24 cellular contexts compared by ENCODE assay signal in the genomic region with DNA sequence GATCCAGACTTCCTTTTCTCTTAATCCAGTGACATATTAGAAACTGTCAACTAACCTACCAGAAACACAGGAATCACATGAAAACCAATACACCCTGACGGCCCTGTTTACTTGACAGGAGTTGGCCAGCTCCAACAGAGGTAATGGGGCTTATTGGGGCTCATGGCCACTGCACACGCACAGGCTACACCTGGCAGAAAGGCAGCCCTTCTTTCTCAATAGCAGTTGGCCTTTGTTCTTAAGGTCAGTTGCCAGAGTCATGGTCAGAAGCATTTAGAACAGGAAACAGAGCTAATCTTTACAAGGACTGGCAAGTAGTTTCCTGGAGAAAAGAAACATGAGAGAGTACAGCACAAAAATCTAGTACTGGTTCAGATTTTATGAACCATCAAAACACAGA.
DNase-seq lines count a peak whose midpoint lies in the region; ATAC-seq, FAIRE-seq and TF ChIP-seq lines count a peak whose summit lies in the region.
"Had no signal": no experiment of that assay in that cellular context is flagged by ENCODE, and none has a peak within 500 bp of the region (broad histone marks: within the 10 kb centered on the region; RNA-seq: fewer than 3 reads in every experiment).

No MANE protein-coding gene starts in this region.

- H3K9me3 ChIP-seq in adrenal gland (replicated peaks in 1 of 3) (no peaks in the 10 kb centered on the region), kidney (ENCODE audit: control insufficient read depth in 1 of 2, low read length in 2 of 2) (no peaks in the 10 kb centered on the region)

- ATAC-seq in HG03196 (IDR thresholded peaks at IDR 0.05; ENCODE audit: unreplicated experiment), result no peak
- no peak for ATAC-seq in GM21423 (IDR thresholded peaks at IDR 0.05; ENCODE audit: unreplicated experiment)
- ATAC-seq: naive thymus-derived CD8-positive, alpha-beta T cell; SK-N-SH treated with all-trans-retinoic acid at 6 μM for 48 hours had no signal

- H3K4me1 Mint-ChIP-seq in nephron progenitor cell, result peaks cover 39% of the 10 kb centered on the region
- H3K4me1 Mint-ChIP-seq: activated naive CD4-positive, alpha-beta T cell treated with anti-CD3 and anti-CD28 coated beads, Interleukin-2, amount 10 ng/mL, durations not matched to agents 7 days and 5 days; naive thymus-derived CD8-positive, alpha-beta T cell had no signal

- H3K4me3 Mint-ChIP-seq in nephron progenitor cell, result no peak overlapping the region
- H3K4me3 Mint-ChIP-seq: activated naive CD4-positive, alpha-beta T cell treated with anti-CD3 and anti-CD28 coated beads, Interleukin-2, amount 10 ng/mL, durations not matched to agents 7 days and 5 days; naive thymus-derived CD8-positive, alpha-beta T cell had no signal

- no peaks in the 10 kb centered on the region for H3K27me3 Mint-ChIP-seq in nephron progenitor cell (ENCODE audit: low read depth, poor library complexity)
- H3K27me3 Mint-ChIP-seq: activated naive CD4-positive, alpha-beta T cell treated with anti-CD3 and anti-CD28 coated beads, Interleukin-2, amount 10 ng/mL, durations not matched to agents 7 days and 5 days had no signal

- TF ChIP-seq CTCF in C4-2B (conservative IDR thresholded peaks at IDR 0.05) (no peak), adrenal gland (IDR thresholded peaks at IDR 0.05) (no peak), kidney (IDR thresholded peaks at IDR 0.05; ENCODE audit: borderline replicate concordance, extremely low read depth, insufficient read depth) (no peak), nephron progenitor cell (IDR thresholded peaks at IDR 0.05) (no peak)

- no peak overlapping the region for H3K4me3 ChIP-seq in adrenal gland
- H3K4me3 ChIP-seq in kidney (ENCODE audit: low read length in 2 of 2), result no peak overlapping the region

- H3K36me3 Mint-ChIP-seq in nephron progenitor cell (ENCODE audit: low read depth), result peaks cover 5% of the 10 kb centered on the region
- H3K36me3 Mint-ChIP-seq: activated naive CD4-positive, alpha-beta T cell treated with anti-CD3 and anti-CD28 coated beads, Interleukin-2, amount 10 ng/mL, durations not matched to agents 7 days and 5 days; naive thymus-derived CD8-positive, alpha-beta T cell had no signal

- no peak overlapping the region for H3K9ac ChIP-seq in kidney (ENCODE audit: low read length in 2 of 2)

- TF ChIP-seq POLR2A in adrenal gland (IDR thresholded peaks at IDR 0.05), result no peak

- DNase-seq in adrenal gland, result peak in 4 of 7 donors; percentile 15 to 38 (median 24)
- DNase-seq in kidney, result no peak
- no peak for DNase-seq in nephron progenitor cell
- DNase-seq in activated CD4-positive, CD25-positive, alpha-beta regulatory T cell (lab: John Stamatoyannopoulos, UW), result no peak
- no peak for DNase-seq in activated CD4-positive, alpha-beta T cell treated with anti-CD3 and anti-CD28 coated beads, Interleukin-2, amount 50 U/mL, for 1 hour
- DNase-seq: activated naive CD4-positive, alpha-beta T cell treated with anti-CD3 and anti-CD28 coated beads, Interleukin-2, amount 10 ng/mL, durations not matched to agents 7 days and 5 days; aorta; central memory CD4-positive, alpha-beta T cell; GDM1; hippocampal formation; IMR-90; naive thymus-derived CD8-positive, alpha-beta T cell; NCI-H1105; NCI-H2029; NCI-H748 treated with DMSO at 0.1 percent for 48 hours; stimulated activated CD4-positive, alpha-beta T cell treated with anti-CD3 and anti-CD28 coated beads, Interleukin-1b, Interleukin-23, amount 100 ng/mL, for 48 hours; substantia nigra; T-helper 2 cell; WERI-Rb-1 had no signal

- no peaks in the 10 kb centered on the region for H3K27me3 ChIP-seq in adrenal gland

- H3K9me3 Mint-ChIP-seq in nephron progenitor cell, result peaks cover 8% of the 10 kb centered on the region

- peak overlapping the region; percentile 66 for H3K27ac ChIP-seq in C4-2B
- H3K27ac ChIP-seq in adrenal gland, result peak overlapping the region in 1 of 5 donors; percentile 17
- H3K27ac ChIP-seq in kidney (ENCODE audit: low read depth in 2 of 2, low read length in 2 of 2), result peak overlapping the region; percentile 15 to 73
- H3K27ac ChIP-seq: WERI-Rb-1 had no signal

- no peaks in the 10 kb centered on the region for H3K36me3 ChIP-seq in adrenal gland (replicated peaks in 1 of 2)
- H3K36me3 ChIP-seq in kidney (ENCODE audit: control insufficient read depth in 1 of 2, insufficient read depth in 2 of 2, low read length in 2 of 2), result no peaks in the 10 kb centered on the region
- H3K36me3 ChIP-seq: WERI-Rb-1 had no signal

- H3K27ac Mint-ChIP-seq in nephron progenitor cell, result peak overlapping the region; percentile 70
- H3K27ac Mint-ChIP-seq: activated naive CD4-positive, alpha-beta T cell treated with anti-CD3 and anti-CD28 coated beads, Interleukin-2, amount 10 ng/mL, durations not matched to agents 7 days and 5 days; naive thymus-derived CD8-positive, alpha-beta T cell had no signal

- peaks cover 7 to 13% of the 10 kb centered on the region in 2 donors for H3K4me1 ChIP-seq in adrenal gland (replicated peaks in 1 of 2)
- peaks cover 15 to 17% of the 10 kb centered on the region in 2 donors for H3K4me1 ChIP-seq in kidney (ENCODE audit: control insufficient read depth in 1 of 2, insufficient read depth in 1 of 2, low read depth in 1 of 2, low read length in 2 of 2)

- FAIRE-seq in kidney (lab: Jason Lieb, UNC), result peak; percentile 54
- FAIRE-seq: urothelium cell line had no signal

- 34 to 46% (median 37%) methylated on average over 2 of the region's 2 CpGs for WGBS in adrenal gland, 4 donors

- intact Hi-C loops in adrenal gland (cut with DNase I), result no loop called here
- intact Hi-C loops in kidney (cut with DNase I), result no loop called here

Comparison
In these comparisons a context has a peak if more than half of its experiments do, and no peak if none do; other contexts are left out.
1. DNase-seq: peak in adrenal gland (4 of 7); none in kidney (single experiment), nephron progenitor cell (single experiment), activated CD4-positive, CD25-positive, alpha-beta regulatory T cell (0 of 4) and activated CD4-positive, alpha-beta T cell treated with anti-CD3 and anti-CD28 coated beads, Interleukin-2, amount 50 U/mL, for 1 hour (single experiment).